ENCODE assay signal across 30 cellular contexts in the genomic region with DNA sequence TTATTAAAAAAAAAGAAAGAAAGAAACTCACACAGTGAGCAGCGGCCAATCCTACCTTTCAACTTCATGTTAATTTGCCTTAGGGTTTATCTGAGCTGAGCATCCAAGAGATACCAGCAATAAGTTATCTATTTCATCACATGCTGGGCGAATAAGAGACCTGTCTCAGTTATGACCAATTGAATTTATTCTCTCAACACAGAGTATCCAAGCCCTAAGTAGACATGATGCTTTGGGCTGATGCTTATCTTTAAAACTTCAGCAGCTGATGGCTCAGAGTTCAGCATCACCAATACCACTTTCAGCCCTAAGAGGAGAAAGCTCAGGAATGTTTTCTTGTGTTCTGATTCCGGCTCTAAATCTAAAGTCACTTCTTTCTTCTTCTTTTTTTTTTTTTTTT.
"Had no signal": no experiment of that assay in that cellular context is flagged by ENCODE, and none has a peak within 500 bp of the region (broad histone marks: within the 10 kb centered on the region; RNA-seq: fewer than 3 reads in every experiment).

No MANE protein-coding gene starts in this region.

- ATAC-seq: activated naive CD4-positive, alpha-beta T cell treated with anti-CD3 and anti-CD28 coated beads, Interleukin-2, amount 50 U/mL, for 72 hours; activated naive CD8-positive, alpha-beta T cell treated with anti-CD3 and anti-CD28 coated beads, Interleukin-2, amount 50 U/mL, for 24 hours; activated T-cell treated with anti-CD3 and anti-CD28 coated beads, Interleukin-2, amount 50 U/mL, for 4 hours; activated T-cell treated with anti-CD3 and anti-CD28 coated beads, Interleukin-2, amount 50 U/mL, for 72 hours; activated T-helper 17 cell treated with anti-CD3 and anti-CD28 coated beads, Interleukin-2, amount 50 U/mL, for 72 hours; body of pancreas had no signal

- H3K27me3 ChIP-seq: adrenal gland, ascending aorta, body of pancreas, brain microvascular endothelial cell, breast epithelium, cardiac muscle cell had no signal

- H3K36me3 ChIP-seq: adrenal gland, ascending aorta, brain microvascular endothelial cell, breast epithelium, cardiac muscle cell had no signal

- H3K4me1 ChIP-seq: adrenal gland, ascending aorta, body of pancreas, breast epithelium had no signal

- H3K9me3 ChIP-seq: adrenal gland, ascending aorta, body of pancreas, breast epithelium had no signal

- DNase-seq: activated effector memory CD4-positive, alpha-beta T cell treated with anti-CD3 and anti-CD28 coated beads, Interleukin-2, amount 50 U/mL, for 16 hours; activated effector memory CD4-positive, alpha-beta T cell treated with Interleukin-2 at 50 U/mL for 16 hours; activated gamma-delta T cell; activated gamma-delta T cell treated with Interleukin-2 at 50 U/mL for 16 hours; activated naive CD4-positive, alpha-beta T cell; activated naive CD4-positive, alpha-beta T cell treated with anti-CD3 and anti-CD28 coated beads for 36 hours; activated naive CD4-positive, alpha-beta T cell treated with anti-CD3 and anti-CD28 coated beads, Interleukin-2, amount 10 ng/mL, durations not matched to agents 7 days and 5 days; activated naive CD4-positive, alpha-beta T cell treated with anti-CD3 and anti-CD28 coated beads, Interleukin-2, amount 50 U/mL, for 16 hours; activated naive CD4-positive, alpha-beta T cell treated with Interleukin-2 at 50 U/mL for 16 hours; activated naive CD8-positive, alpha-beta T cell treated with anti-CD3 and anti-CD28 coated beads for 36 hours; activated naive CD8-positive, alpha-beta T cell treated with anti-CD3 and anti-CD28 coated beads, Interleukin-2, amount 10 ng/mL, durations not matched to agents 7 days and 5 days; activated naive CD8-positive, alpha-beta T cell treated with anti-CD3 and anti-CD28 coated beads, Interleukin-2, amount 50 U/mL, for 24 hours; activated T-cell treated with anti-CD3 and anti-CD28 coated beads, Interleukin-2, amount 50 U/mL, for 4 hours; activated T-cell treated with anti-CD3 and anti-CD28 coated beads, Interleukin-2, amount 50 U/mL, for 48 hours; activated T-cell treated with anti-CD3 and anti-CD28 coated beads, Interleukin-2, amount 50 U/mL, for 72 hours; adrenal gland; amniotic stem cell; amygdala; anterior cingulate cortex; aorta; body of pancreas; brain microvascular endothelial cell; caudate nucleus; central memory CD4-positive, alpha-beta T cell; cerebellar nuclear complex had no signal

- H3K27ac ChIP-seq: adrenal gland, ascending aorta, body of pancreas, brain microvascular endothelial cell, breast epithelium, cardiac muscle cell had no signal

- H3K4me3 ChIP-seq: adrenal gland, ascending aorta, body of pancreas, breast epithelium, cardiac muscle cell had no signal
